In genomic region chr6:33771342-33772113, GRCh38 we compare ENCODE assay signal across 8 cellular contexts. TPM values are rescaled to one million over a fixed set of nuclear protein-coding genes. Genes with fewer than 3 reads are reported as not detected.
DNase-seq lines count a peak whose midpoint lies in the region; ATAC-seq and TF ChIP-seq lines count a peak whose summit lies in the region.

No MANE protein-coding gene starts in this region.

- peaks cover 42% of the 10 kb centered on the region for H3K36me3 Mint-ChIP-seq in activated B cell treated with CpG ODN at 0.5 μM for 24 hours (ENCODE audit: low read depth)

- POLR2A ChIA-PET in activated B cell treated with CpG ODN at 0.5 μM for 24 hours (lab: Charles Lee), result interaction anchor here (0.6 to 1.0 kb wide), 3 partner anchors 151 to 1671 kb away, joined by 3 to 7 read pairs (median 3); partner anchors contain the start of gene ITPR3

- CTCF ChIA-PET in activated B cell treated with CpG ODN at 0.5 μM for 24 hours (lab: Charles Lee), result interaction anchor here (0.8 to 3.9 kb wide), 16 partner anchors 8 to 384 kb away, joined by 3 to 45 read pairs (median 4); partner anchors contain the start of genes LEMD2 and UQCC2

- H3K27me3 Mint-ChIP-seq in activated B cell treated with CpG ODN at 0.5 μM for 24 hours, result peaks cover 13% of the 10 kb centered on the region

- no peaks in the 10 kb centered on the region for H3K9me3 Mint-ChIP-seq in activated B cell treated with CpG ODN at 0.5 μM for 24 hours

- peak; percentile 91 for TF ChIP-seq CTCF in activated B cell treated with CpG ODN at 0.5 μM for 24 hours (IDR thresholded peaks at IDR 0.05)

- ATAC-seq in activated B cell treated with CpG ODN at 0.5 μM for 24 hours (ENCODE audit: low read depth), result peak; percentile 78
- no peak for ATAC-seq in GM19397 (IDR thresholded peaks at IDR 0.05; ENCODE audit: unreplicated experiment)

- H3K4me1 Mint-ChIP-seq in activated B cell treated with CpG ODN at 0.5 μM for 24 hours, result peaks cover 5% of the 10 kb centered on the region

- H3K27ac Mint-ChIP-seq in activated B cell treated with CpG ODN at 0.5 μM for 24 hours, result no peak overlapping the region

- intact Hi-C loops in activated B cell treated with CpG ODN at 0.5 μM for 24 hours (cut with micrococcal nuclease), result loop anchor here (1.0 kb wide), 2 partner anchors 17 to 383 kb away; no protein-coding TSS in a partner anchor

- peak; percentile 33 for DNase-seq in NCI-H1436 (lab: John Stamatoyannopoulos, UW)
- DNase-seq in NCI-H1436 treated with DMSO at 0.1 percent for 48 hours (lab: John Stamatoyannopoulos, UW), result no peak
- DNase-seq in NCI-H1417 treated with DMSO at 0.1 percent for 48 hours (lab: John Stamatoyannopoulos, UW), result peak; percentile 34
- peak; percentile 65 for DNase-seq in activated B cell treated with CpG ODN at 0.5 μM for 24 hours
- peak; percentile 52 for DNase-seq in central memory CD4-positive, alpha-beta T cell
- DNase-seq in kidney glomerular epithelial cell (lab: John Stamatoyannopoulos, UW), result peak; percentile 91
- DNase-seq in stimulated activated CD4-positive, alpha-beta T cell treated with anti-CD3 and anti-CD28 coated beads, Interleukin-15, amount 100 ng/mL, for 1 hour (ENCODE audit: low read depth in 1 of 2, low spot score in 1 of 2), result peak; percentile 28 to 58

- H3K4me3 Mint-ChIP-seq in activated B cell treated with CpG ODN at 0.5 μM for 24 hours, result no peak overlapping the region

RNA-seq across cellular contexts. Expression of gene LEMD2, which starts 17.4 kb away (rescaled TPM):
- 73.7 and 88.0 TPM in 2 replicates for total RNA-seq in activated B cell treated with CpG ODN at 0.5 μM for 24 hours

RNA-seq across cellular contexts. Expression of gene IP6K3, which starts 24.8 kb away (rescaled TPM):
- total RNA-seq in activated B cell treated with CpG ODN at 0.5 μM for 24 hours, result not detected in 2 replicates

RNA-seq across cellular contexts. Expression of gene MLN, which starts 32.3 kb away (rescaled TPM):
- not detected in 2 replicates for total RNA-seq in activated B cell treated with CpG ODN at 0.5 μM for 24 hours
